9 cellular contexts compared by ENCODE assay signal in the genomic region with DNA sequence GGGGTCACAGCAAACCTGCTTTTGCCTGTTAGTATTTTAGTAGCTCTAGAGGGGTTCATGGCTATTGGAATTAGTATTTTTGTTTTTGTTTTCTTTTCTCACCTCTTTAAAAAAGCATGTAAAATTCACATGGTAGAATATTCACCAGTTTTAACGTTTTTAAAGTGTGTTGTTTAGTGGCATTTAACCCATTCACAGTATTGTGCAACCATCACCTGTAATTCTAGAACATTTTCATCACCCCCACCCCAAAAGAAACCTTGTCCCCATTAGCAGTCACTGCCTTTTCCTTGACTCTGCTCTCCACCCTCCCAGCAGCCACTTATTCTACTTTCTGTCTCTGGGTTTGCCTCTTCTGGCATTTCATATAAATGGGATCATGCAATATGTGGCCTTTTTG. TPM values are rescaled to one million over a fixed set of nuclear protein-coding genes. Genes with fewer than 3 reads are reported as not detected.
DNase-seq lines count a peak whose midpoint lies in the region; ATAC-seq and TF ChIP-seq lines count a peak whose summit lies in the region.
"Had no signal": no experiment of that assay in that cellular context is flagged by ENCODE, and none has a peak within 500 bp of the region (broad histone marks: within the 10 kb centered on the region; RNA-seq: fewer than 3 reads in every experiment).

No MANE protein-coding gene starts in this region.

- H3K27me3 Mint-ChIP-seq in activated naive CD4-positive, alpha-beta T cell treated with anti-CD3 and anti-CD28 coated beads for 36 hours (ENCODE audit: low read depth), result no peaks in the 10 kb centered on the region
- H3K27me3 Mint-ChIP-seq in activated CD8-positive, alpha-beta T cell treated with anti-CD3 and anti-CD28 coated beads, Interleukin-2, amount 10 ng/mL, durations not matched to agents 7 days and 5 days (ENCODE audit: low read depth), result no peaks in the 10 kb centered on the region
- peaks cover under 1 to 10% (median 3%) of the 10 kb centered on the region in 3 donors for H3K27me3 Mint-ChIP-seq in immature natural killer cell (ENCODE audit: low read depth in 3 of 3)

- no peak overlapping the region for H3K4me3 ChIP-seq in thoracic aorta

- no peak for TF ChIP-seq CTCF in thoracic aorta (IDR thresholded peaks at IDR 0.05)

- CTCF ChIA-PET in activated naive CD4-positive, alpha-beta T cell treated with anti-CD3 and anti-CD28 coated beads for 36 hours (lab: Charles Lee), result interaction anchor here (1.0 kb wide), 1 partner anchor 45 kb away, joined by 3 read pairs; no protein-coding TSS in a partner anchor
- CTCF ChIA-PET in activated CD8-positive, alpha-beta T cell treated with anti-CD3 and anti-CD28 coated beads, Interleukin-2, amount 10 ng/mL, durations not matched to agents 7 days and 5 days (lab: Charles Lee), result no interaction called here

- ATAC-seq in activated CD8-positive, alpha-beta T cell treated with anti-CD3 and anti-CD28 coated beads, Interleukin-2, amount 10 ng/mL, durations not matched to agents 7 days and 5 days, result no peak
- ATAC-seq in thoracic aorta (ENCODE audit: insufficient number of reproducible peaks, low FRiP score, low read depth) (no peak), GM18498 (IDR thresholded peaks at IDR 0.05; ENCODE audit: unreplicated experiment) (no peak)

- H3K27ac Mint-ChIP-seq in activated naive CD4-positive, alpha-beta T cell treated with anti-CD3 and anti-CD28 coated beads for 36 hours, result peak overlapping the region; percentile 66
- H3K27ac Mint-ChIP-seq in activated CD8-positive, alpha-beta T cell treated with anti-CD3 and anti-CD28 coated beads, Interleukin-2, amount 10 ng/mL, durations not matched to agents 7 days and 5 days, result peak overlapping the region; percentile 88
- H3K27ac Mint-ChIP-seq in immature natural killer cell, result peak overlapping the region; percentile 92 to 95 (median 92)

- H3K4me1 Mint-ChIP-seq in activated naive CD4-positive, alpha-beta T cell treated with anti-CD3 and anti-CD28 coated beads for 36 hours (ENCODE audit: low read depth), result peaks cover 74% of the 10 kb centered on the region
- peaks cover 76% of the 10 kb centered on the region for H3K4me1 Mint-ChIP-seq in activated CD8-positive, alpha-beta T cell treated with anti-CD3 and anti-CD28 coated beads, Interleukin-2, amount 10 ng/mL, durations not matched to agents 7 days and 5 days (ENCODE audit: low read depth)
- peaks cover 82 to 84% of the 10 kb centered on the region in 2 donors for H3K4me1 Mint-ChIP-seq in immature natural killer cell

- DNase-seq in activated naive CD4-positive, alpha-beta T cell treated with anti-CD3 and anti-CD28 coated beads for 36 hours, result no peak
- DNase-seq in activated naive CD4-positive, alpha-beta T cell (lab: John Stamatoyannopoulos, UW), result no peak
- DNase-seq in activated CD8-positive, alpha-beta T cell treated with anti-CD3 and anti-CD28 coated beads, Interleukin-2, amount 10 ng/mL, durations not matched to agents 7 days and 5 days, result no peak
- DNase-seq in immature natural killer cell (no peak), thoracic aorta (ENCODE audit: low spot score) (no peak), posterior cingulate gyrus (no peak)
- no peak for DNase-seq in stimulated activated CD4-positive, alpha-beta T cell treated with anti-CD3 and anti-CD28 coated beads, Interleukin-4, amount 100 ng/mL, for 1 hour
- DNase-seq: NCI-H187 treated with DMSO at 0.1 percent for 48 hours had no signal

- no peaks in the 10 kb centered on the region for H3K36me3 ChIP-seq in thoracic aorta

- H3K36me3 Mint-ChIP-seq in activated naive CD4-positive, alpha-beta T cell treated with anti-CD3 and anti-CD28 coated beads for 36 hours (ENCODE audit: low read depth), result peaks cover 18% of the 10 kb centered on the region
- H3K36me3 Mint-ChIP-seq in activated CD8-positive, alpha-beta T cell treated with anti-CD3 and anti-CD28 coated beads, Interleukin-2, amount 10 ng/mL, durations not matched to agents 7 days and 5 days (ENCODE audit: low read depth), result peaks cover 57% of the 10 kb centered on the region
- no peaks in the 10 kb centered on the region for H3K36me3 Mint-ChIP-seq in immature natural killer cell

- H3K27me3 ChIP-seq in thoracic aorta (replicated peaks; ENCODE audit: insufficient read depth), result no peaks in the 10 kb centered on the region

- no peaks in the 10 kb centered on the region for H3K9me3 ChIP-seq in thoracic aorta

- intact Hi-C loops in activated naive CD4-positive, alpha-beta T cell treated with anti-CD3 and anti-CD28 coated beads for 36 hours (cut with micrococcal nuclease), result loop anchor here (2.0 kb wide), 1 partner anchor 30 kb away; no protein-coding TSS in a partner anchor
- intact Hi-C loops in posterior cingulate gyrus (cut with DNase I), result no loop called here

- H3K4me3 Mint-ChIP-seq in activated naive CD4-positive, alpha-beta T cell treated with anti-CD3 and anti-CD28 coated beads for 36 hours, result no peak overlapping the region
- peak overlapping the region; percentile 26 for H3K4me3 Mint-ChIP-seq in activated CD8-positive, alpha-beta T cell treated with anti-CD3 and anti-CD28 coated beads, Interleukin-2, amount 10 ng/mL, durations not matched to agents 7 days and 5 days
- peak overlapping the region; percentile 68 to 90 (median 81) for H3K4me3 Mint-ChIP-seq in immature natural killer cell

- H3K27ac ChIP-seq in thoracic aorta, result peak overlapping the region; percentile 14 to 61

- POLR2A ChIA-PET in activated CD8-positive, alpha-beta T cell treated with anti-CD3 and anti-CD28 coated beads, Interleukin-2, amount 10 ng/mL, durations not matched to agents 7 days and 5 days (lab: Charles Lee), result no interaction called here

- peaks cover 9% of the 10 kb centered on the region for H3K9me3 Mint-ChIP-seq in activated naive CD4-positive, alpha-beta T cell treated with anti-CD3 and anti-CD28 coated beads for 36 hours
- H3K9me3 Mint-ChIP-seq in activated CD8-positive, alpha-beta T cell treated with anti-CD3 and anti-CD28 coated beads, Interleukin-2, amount 10 ng/mL, durations not matched to agents 7 days and 5 days (ENCODE audit: insufficient read depth), result no peaks in the 10 kb centered on the region
- no peaks in the 10 kb centered on the region for H3K9me3 Mint-ChIP-seq in immature natural killer cell

- peaks cover 10 to 35% of the 10 kb centered on the region in 2 donors for H3K4me1 ChIP-seq in thoracic aorta (ENCODE audit: control insufficient read depth in 1 of 2, low read depth in 2 of 2)

RNA-seq across cellular contexts. Expression of gene GATAD2A, which starts 39.8 kb away (rescaled TPM):
- total RNA-seq in activated naive CD4-positive, alpha-beta T cell treated with anti-CD3 and anti-CD28 coated beads for 36 hours, result 100 to 1,000 TPM in 1 of 2 experiments, 10 to 100 TPM in 1; 91.2 to 100 TPM
- total RNA-seq in activated CD8-positive, alpha-beta T cell treated with anti-CD3 and anti-CD28 coated beads, Interleukin-2, amount 10 ng/mL, durations not matched to agents 7 days and 5 days, result 100 to 1,000 TPM; 180 TPM
- polyA plus RNA-seq in immature natural killer cell, result 10 to 100 TPM in 2 of 3 donors, 1 to 10 TPM in 1; 8.8 to 48.5 (median 21.0) TPM
- 10 to 100 TPM; 55.9 to 79.1 TPM for total RNA-seq in thoracic aorta
